Comparison of ENCODE assay signal across 17 cellular contexts in the genomic region with DNA sequence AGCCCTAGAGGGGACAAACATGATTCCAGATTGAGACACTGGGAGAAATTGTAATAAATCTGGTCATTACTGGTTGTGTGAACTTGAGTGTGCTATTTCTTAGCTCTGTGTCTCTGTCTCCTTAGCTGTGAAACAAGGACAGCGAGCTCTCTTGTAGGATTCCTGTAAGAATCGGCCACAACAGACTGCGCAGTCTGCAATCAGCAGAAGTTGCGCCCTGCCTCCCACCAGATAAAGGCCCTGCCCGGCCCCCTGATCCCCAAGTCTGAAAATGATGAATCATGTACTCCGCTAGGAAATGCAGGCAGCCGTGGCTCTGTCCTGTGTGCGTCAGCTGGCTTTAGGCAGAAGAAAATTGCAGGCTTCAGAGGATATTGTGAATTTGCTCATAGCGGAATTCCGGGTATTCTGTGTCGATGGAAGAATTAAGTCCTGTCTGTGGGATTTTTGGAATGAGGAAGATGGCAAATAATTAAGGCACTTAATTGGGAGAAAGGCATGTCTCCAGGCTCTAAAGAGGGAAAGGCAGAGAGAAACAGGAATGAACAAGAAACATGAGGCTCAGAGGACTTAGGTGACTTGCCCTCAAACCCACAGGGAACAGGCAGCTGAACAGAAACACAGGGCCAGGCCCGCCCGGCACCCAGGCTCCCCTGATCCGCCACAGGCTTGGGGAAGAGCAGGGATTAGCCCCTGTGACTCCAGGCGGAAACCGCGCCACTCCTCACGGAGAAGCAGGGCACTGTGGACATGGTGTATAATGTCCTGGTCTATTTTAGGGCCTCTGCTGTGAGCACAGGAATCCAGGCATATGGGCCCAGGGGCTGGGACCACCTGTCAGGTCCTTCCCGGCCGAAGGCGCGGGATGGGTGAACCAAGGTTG. TPM values are rescaled to one million over a fixed set of nuclear protein-coding genes. Genes with fewer than 3 reads are reported as not detected.
DNase-seq lines count a peak whose midpoint lies in the region; ATAC-seq and TF ChIP-seq lines count a peak whose summit lies in the region.
"Had no signal": no experiment of that assay in that cellular context is flagged by ENCODE, and none has a peak within 500 bp of the region (broad histone marks: within the 10 kb centered on the region; RNA-seq: fewer than 3 reads in every experiment).

No MANE protein-coding gene starts in this region.

- H3K4me1 Mint-ChIP-seq in nephron progenitor cell, result peaks cover 62% of the 10 kb centered on the region
- H3K4me1 Mint-ChIP-seq: stimulated activated effector memory CD8-positive, alpha-beta T cell treated with anti-CD3 and anti-CD28 coated beads, Interleukin-12 subunit alpha, Interleukin-12 subunit beta, amount 100 ng/mL, for 72 hours had no signal

- H3K9ac ChIP-seq in fibroblast of lung (ENCODE audit: insufficient read depth, low read length), result no peak overlapping the region
- H3K9ac ChIP-seq: parathyroid adenoma had no signal

- H3K36me3 ChIP-seq in SJCRH30 (no peaks in the 10 kb centered on the region), fibroblast of lung (ENCODE audit: control insufficient read depth, insufficient read depth, low read length) (no peaks in the 10 kb centered on the region)
- H3K36me3 ChIP-seq: BE2C had no signal

- peak overlapping the region; percentile 42 for H3K27ac Mint-ChIP-seq in nephron progenitor cell
- H3K27ac Mint-ChIP-seq: stimulated activated effector memory CD8-positive, alpha-beta T cell treated with anti-CD3 and anti-CD28 coated beads, Interleukin-12 subunit alpha, Interleukin-12 subunit beta, amount 100 ng/mL, for 72 hours; T-helper 1 cell treated with Interleukin-12 subunit alpha and Interleukin-12 subunit beta and Interleukin-4 antibody, amounts not matched to agents 30 μg/mL and 1 μg/mL, for 36 hours had no signal

- DNase-seq in Daoy (ENCODE audit: low read depth) (peak; percentile 37), SJCRH30 (peak; percentile 91 to 94), fibroblast of lung (ENCODE audit: low read depth in 2 of 2) (peak; percentile 25 to 72), nephron progenitor cell (no peak), T-helper 2 cell (no peak), NCI-H1048 (lab: John Stamatoyannopoulos, UW) (no peak), SW 1271 (lab: John Stamatoyannopoulos, UW) (no peak)
- DNase-seq: BE2C, MM.1S, NCI-H1694, NCI-H446 treated with DMSO at 0.1 percent for 48 hours, SHP77 treated with DMSO at 0.1 percent for 48 hours had no signal

- H2AFZ ChIP-seq in fibroblast of lung (ENCODE audit: low read length), result no peak overlapping the region
- H2AFZ ChIP-seq: parathyroid adenoma had no signal

- TF ChIP-seq CTCF in fibroblast of lung (conservative IDR thresholded peaks at IDR 0.05 in 1 of 2, IDR thresholded peaks at IDR 0.05 in 1 of 2; ENCODE audit: low read depth in 1 of 2, low read length in 2 of 2), result no peak
- no peak for TF ChIP-seq CTCF in nephron progenitor cell (IDR thresholded peaks at IDR 0.05)

- H3K27me3 Mint-ChIP-seq in nephron progenitor cell (ENCODE audit: low read depth, poor library complexity), result peaks cover 6% of the 10 kb centered on the region

- peak overlapping the region; percentile 9 for H3K4me3 ChIP-seq in SJCRH30
- no peak overlapping the region for H3K4me3 ChIP-seq in fibroblast of lung (replicated peaks in 1 of 4; ENCODE audit: control extremely low read depth in 1 of 4, insufficient read depth in 1 of 4, low read depth in 3 of 4, low read length in 4 of 4)

- ATAC-seq in GM18868 (IDR thresholded peaks at IDR 0.05; ENCODE audit: unreplicated experiment), result no peak
- ATAC-seq: activated CD4-positive, CD25-positive, alpha-beta regulatory T cell treated with anti-CD3 and anti-CD28 coated beads, Interleukin-2, amount 50 U/mL, for 24 hours; stimulated activated effector memory CD8-positive, alpha-beta T cell treated with anti-CD3 and anti-CD28 coated beads, Interleukin-12 subunit alpha, Interleukin-12 subunit beta, amount 100 ng/mL, for 72 hours had no signal

- H3K79me2 ChIP-seq in fibroblast of lung (ENCODE audit: control insufficient read depth, insufficient read depth, low read length), result no peaks in the 10 kb centered on the region
- H3K79me2 ChIP-seq: parathyroid adenoma had no signal

- no peaks in the 10 kb centered on the region for H4K20me1 ChIP-seq in fibroblast of lung (ENCODE audit: control insufficient read depth, extremely low read depth, insufficient read depth, low read length)

- no peak overlapping the region for H3K4me3 Mint-ChIP-seq in nephron progenitor cell
- H3K4me3 Mint-ChIP-seq: stimulated activated effector memory CD8-positive, alpha-beta T cell treated with anti-CD3 and anti-CD28 coated beads, Interleukin-12 subunit alpha, Interleukin-12 subunit beta, amount 100 ng/mL, for 72 hours; T-helper 1 cell treated with Interleukin-12 subunit alpha and Interleukin-12 subunit beta and Interleukin-4 antibody, amounts not matched to agents 30 μg/mL and 1 μg/mL, for 36 hours had no signal

- H3K4me1 ChIP-seq in SJCRH30, result peaks cover 55% of the 10 kb centered on the region
- no peaks in the 10 kb centered on the region for H3K4me1 ChIP-seq in fibroblast of lung (ENCODE audit: control insufficient read depth, extremely low read depth, insufficient read depth, low read length)
- H3K4me1 ChIP-seq: parathyroid adenoma had no signal

- no peak overlapping the region for H3K4me2 ChIP-seq in fibroblast of lung (ENCODE audit: extremely low read depth, insufficient read depth, low read length)

- H3K9me3 ChIP-seq in SJCRH30 (replicated peaks), result no peaks in the 10 kb centered on the region
- no peaks in the 10 kb centered on the region for H3K9me3 ChIP-seq in fibroblast of lung (ENCODE audit: control insufficient read depth, insufficient read depth, low read depth, low read length)
- H3K9me3 ChIP-seq: BE2C had no signal

- H3K27me3 ChIP-seq in SJCRH30, result no peaks in the 10 kb centered on the region
- H3K27me3 ChIP-seq in fibroblast of lung (ENCODE audit: control insufficient read depth, insufficient read depth, low read length), result peaks cover 4% of the 10 kb centered on the region
- H3K27me3 ChIP-seq: BE2C had no signal

- no peaks in the 10 kb centered on the region for H3K36me3 Mint-ChIP-seq in nephron progenitor cell (ENCODE audit: low read depth)
- H3K36me3 Mint-ChIP-seq: stimulated activated effector memory CD8-positive, alpha-beta T cell treated with anti-CD3 and anti-CD28 coated beads, Interleukin-12 subunit alpha, Interleukin-12 subunit beta, amount 100 ng/mL, for 72 hours had no signal

- H3K27ac ChIP-seq in SJCRH30 (peak overlapping the region; percentile 86), fibroblast of lung (ENCODE audit: insufficient read depth, low read length) (no peak overlapping the region)
- H3K27ac ChIP-seq: parathyroid adenoma had no signal

- no peaks in the 10 kb centered on the region for H3K9me3 Mint-ChIP-seq in nephron progenitor cell
- H3K9me3 Mint-ChIP-seq: stimulated activated effector memory CD8-positive, alpha-beta T cell treated with anti-CD3 and anti-CD28 coated beads, Interleukin-12 subunit alpha, Interleukin-12 subunit beta, amount 100 ng/mL, for 72 hours; T-helper 1 cell treated with Interleukin-12 subunit alpha and Interleukin-12 subunit beta and Interleukin-4 antibody, amounts not matched to agents 30 μg/mL and 1 μg/mL, for 36 hours had no signal

RNA-seq across cellular contexts. Expression of a gene that starts 34.9 kb away (rescaled TPM):
- 13.5 and 14.3 TPM in 2 replicates for total RNA-seq in Daoy (2014; rRNA removed; shearing (Covaris generic))
- total RNA-seq in SJCRH30 (2014; rRNA removed; shearing (Covaris generic)), result 241 and 419 TPM in 2 replicates
- 95.0 and 182 TPM in 2 replicates for total RNA-seq in fibroblast of lung
- 58.0 and 104 TPM in 2 replicates for polyA plus RNA-seq in fibroblast of lung
- 43.2 and 71.5 TPM in 2 replicates for polyA plus RNA-seq in fibroblast of lung (2012)
- 54.2 and 61.7 TPM in 2 replicates for polyA minus RNA-seq in fibroblast of lung (ENCODE audit: low replicate concordance)

Comparison
In these comparisons a context has a peak if more than half of its experiments do, and no peak if none do; other contexts are left out.
1. DNase-seq: peak in Daoy (single experiment), SJCRH30 (2 of 2) and fibroblast of lung (2 of 2); none in nephron progenitor cell (single experiment), T-helper 2 cell (0 of 5), NCI-H1048 (single experiment) and SW 1271 (0 of 2).